In genomic region chr10:70581176-70581575, GRCh38 we compare ENCODE assay signal across 3 cellular contexts. TPM values are rescaled to one million over a fixed set of nuclear protein-coding genes. Genes with fewer than 3 reads are reported as not detected.
"Had no signal": no experiment of that assay in that cellular context is flagged by ENCODE, and none has a peak within 500 bp of the region (broad histone marks: within the 10 kb centered on the region; RNA-seq: fewer than 3 reads in every experiment).

No MANE protein-coding gene starts in this region.

RNA-seq across cellular contexts. Expression of gene PRF1, which starts 21.4 kb away (rescaled TPM):
- total RNA-seq: bronchial epithelial cell, cardiac muscle cell, cerebellum had no signal
- polyA plus RNA-seq: cardiac muscle cell had no signal
